Comparison of ENCODE assay signal across 8 cellular contexts in genomic region chr12:6074979-6075585, GRCh38. TPM values are rescaled to one million over a fixed set of nuclear protein-coding genes. Genes with fewer than 3 reads are reported as not detected.
DNase-seq lines count a peak whose midpoint lies in the region; ATAC-seq, FAIRE-seq and TF ChIP-seq lines count a peak whose summit lies in the region.

No MANE protein-coding gene starts in this region.

- H3K27me3 Mint-ChIP-seq in activated CD8-positive, alpha-beta T cell treated with anti-CD3 and anti-CD28 coated beads for 36 hours, result peaks cover 18% of the 10 kb centered on the region

- peak; percentile 81 for DNase-seq in activated CD8-positive, alpha-beta T cell treated with anti-CD3 and anti-CD28 coated beads for 36 hours
- DNase-seq in left ventricle myocardium superior (peak; percentile 56), NCI-H2107 treated with DMSO at 0.1 percent for 48 hours (lab: John Stamatoyannopoulos, UW; ENCODE audit: unreplicated experiment) (no peak), urothelium cell line (ENCODE audit: low spot score) (no peak)
- DNase-seq in stimulated activated CD4-positive, alpha-beta T cell treated with anti-CD3 and anti-CD28 coated beads, Interleukin-12 subunit alpha, Interleukin-12 subunit beta, amount 100 ng/mL, for 4 hours, result peak; percentile 16
- DNase-seq in NK-92 treated with Interleukin-12 subunit alpha and Interleukin-12 subunit beta, amount 100 ng/mL, for 24 hours (lab: John Stamatoyannopoulos, UW), result no peak

- ATAC-seq in GM21390 (IDR thresholded peaks at IDR 0.05; ENCODE audit: unreplicated experiment) (peak; percentile 57), left ventricle myocardium superior (peak; percentile 66), GM18519 (IDR thresholded peaks at IDR 0.05; ENCODE audit: low FRiP score, unreplicated experiment) (no peak)
- peak; percentile 89 for ATAC-seq in activated CD8-positive, alpha-beta T cell treated with anti-CD3 and anti-CD28 coated beads for 36 hours

- no peak for TF ChIP-seq CTCF in activated CD8-positive, alpha-beta T cell treated with anti-CD3 and anti-CD28 coated beads for 36 hours (IDR thresholded peaks at IDR 0.05)

- CTCF ChIA-PET in activated CD8-positive, alpha-beta T cell treated with anti-CD3 and anti-CD28 coated beads for 36 hours (lab: Charles Lee), result interaction anchor here (1.0 to 2.0 kb wide), 3 partner anchors 10 to 127 kb away, joined by 3 to 5 read pairs (median 3); no protein-coding TSS in a partner anchor

- H3K27ac Mint-ChIP-seq in activated CD8-positive, alpha-beta T cell treated with anti-CD3 and anti-CD28 coated beads for 36 hours, result peak overlapping the region; percentile 73

- intact Hi-C loops in activated CD8-positive, alpha-beta T cell treated with anti-CD3 and anti-CD28 coated beads for 36 hours (cut with micrococcal nuclease), result no loop called here
- intact Hi-C loops in left ventricle myocardium superior (cut with micrococcal nuclease), result loop anchor here (10.0 kb wide), 1 partner anchor 110 kb away; no protein-coding TSS in a partner anchor

- POLR2A ChIA-PET in activated CD8-positive, alpha-beta T cell treated with anti-CD3 and anti-CD28 coated beads for 36 hours (lab: Charles Lee), result interaction anchor here (0.6 kb wide), 1 partner anchor 9 kb away, joined by 4 read pairs; no protein-coding TSS in a partner anchor

- peaks cover 27% of the 10 kb centered on the region for H3K4me1 Mint-ChIP-seq in activated CD8-positive, alpha-beta T cell treated with anti-CD3 and anti-CD28 coated beads for 36 hours (ENCODE audit: low read depth)

- H3K9me3 Mint-ChIP-seq in activated CD8-positive, alpha-beta T cell treated with anti-CD3 and anti-CD28 coated beads for 36 hours, result no peaks in the 10 kb centered on the region

- no peak for FAIRE-seq in urothelium cell line (lab: Jason Lieb, UNC)

- no peaks in the 10 kb centered on the region for H3K36me3 Mint-ChIP-seq in activated CD8-positive, alpha-beta T cell treated with anti-CD3 and anti-CD28 coated beads for 36 hours (ENCODE audit: low read depth)

- peak overlapping the region; percentile 65 for H3K4me3 Mint-ChIP-seq in activated CD8-positive, alpha-beta T cell treated with anti-CD3 and anti-CD28 coated beads for 36 hours

RNA-seq across cellular contexts. Expression of gene VWF, which starts 49.4 kb away (rescaled TPM):
- under 1 TPM; 0.11 to 0.13 TPM for total RNA-seq in activated CD8-positive, alpha-beta T cell treated with anti-CD3 and anti-CD28 coated beads for 36 hours
- total RNA-seq in left ventricle myocardium superior, result 275 TPM

Comparison
In these comparisons a context has a peak if more than half of its experiments do, and no peak if none do; other contexts are left out.
1. DNase-seq: peak in activated CD8-positive, alpha-beta T cell treated with anti-CD3 and anti-CD28 coated beads for 36 hours (single experiment), left ventricle myocardium superior (single experiment) and stimulated activated CD4-positive, alpha-beta T cell treated with anti-CD3 and anti-CD28 coated beads, Interleukin-12 subunit alpha, Interleukin-12 subunit beta, amount 100 ng/mL, for 4 hours (single experiment); none in NCI-H2107 treated with DMSO at 0.1 percent for 48 hours (single experiment), urothelium cell line (single experiment) and NK-92 treated with Interleukin-12 subunit alpha and Interleukin-12 subunit beta, amount 100 ng/mL, for 24 hours (single experiment).
2. RNA of gene VWF, which starts 49.4 kb away (total RNA-seq): 275 TPM in left ventricle myocardium superior (single experiment); 0.11 to 0.13 TPM in activated CD8-positive, alpha-beta T cell treated with anti-CD3 and anti-CD28 coated beads for 36 hours; every median in the first group is over 100 times any median in the second.